Comparison of ENCODE assay signal across 26 cellular contexts in genomic region chr13:30991922-30992321, GRCh38. TPM values are rescaled to one million over a fixed set of nuclear protein-coding genes. Genes with fewer than 3 reads are reported as not detected.
"Had no signal": no experiment of that assay in that cellular context is flagged by ENCODE, and none has a peak within 500 bp of the region (broad histone marks: within the 10 kb centered on the region; RNA-seq: fewer than 3 reads in every experiment).

No MANE protein-coding gene starts in this region.

- H3K27ac ChIP-seq: HL-60, KMS-11 had no signal

- H3K9me3 ChIP-seq: SK-N-SH had no signal

- DNase-seq: MV-4-11, NCI-H1048, NCI-H1105, NCI-H1417, NCI-H1436 treated with DMSO at 0.1 percent for 48 hours, NCI-H1694, NCI-H187 treated with DMSO at 0.1 percent for 48 hours, NCI-H2029 treated with DMSO at 0.1 percent for 48 hours, NCI-H2171 treated with DMSO at 0.1 percent for 48 hours, NCI-H2227 treated with DMSO at 0.1 percent for 48 hours, NCI-H446, NCI-H510A, NCI-H524 treated with DMSO at 0.1 percent for 48 hours, NCI-H69, NCI-H774, RPMI8226, SHP77, SK-N-SH had no signal

- ATAC-seq: K562 had no signal

- H3K4me1 Mint-ChIP-seq: IgD-negative memory B cell had no signal

- H3K4me3 ChIP-seq: K562 had no signal

- FAIRE-seq: HTR-8/SVneo, K562, RCC 7860 had no signal

- H3K4me3 Mint-ChIP-seq: IgD-negative memory B cell had no signal

RNA-seq across cellular contexts. Expression of gene TEX26, which starts 59.5 kb away (rescaled TPM):
- total RNA-seq: K562, M059J, SK-MEL-5 had no signal
